1 cellular context compared by ENCODE assay signal in genomic region chr10:28722065-28722803, GRCh38.
TF ChIP-seq lines count a peak whose summit lies in the region.

No MANE protein-coding gene starts in this region.

TF ChIP-seq in HepG2, 621 proteins besides CTCF, POLR2A, EP300 and RAD21 (continued from another document and continues in another):
- TF ChIP-seq ZNF7 (CRISPR knock-in tag; IDR thresholded peaks at IDR 0.05): no peak
- TF ChIP-seq ZBTB2 (CRISPR knock-in tag; IDR thresholded peaks at IDR 0.05; ENCODE audit: low read depth): no peak
- no peak for TF ChIP-seq TIGD3 (CRISPR knock-in tag; IDR thresholded peaks at IDR 0.05; ENCODE audit: borderline replicate concordance)
- no peak for TF ChIP-seq MXD1 (CRISPR knock-in tag; IDR thresholded peaks at IDR 0.05)
- no peak for TF ChIP-seq SSRP1 (CRISPR knock-in tag; IDR thresholded peaks at IDR 0.05)
- TF ChIP-seq ZNF382 (CRISPR knock-in tag; IDR thresholded peaks at IDR 0.05; ENCODE audit: borderline replicate concordance): no peak
- TF ChIP-seq TCF7 (IDR thresholded peaks at IDR 0.05; ENCODE audit: low read depth): no peak
- 0 out of 2 replicates have a peak, but pooled peaks have one; percentile 34 for TF ChIP-seq ZMAT3 (CRISPR knock-in tag; conservative IDR thresholded peaks at IDR 0.05)
- no peak for TF ChIP-seq ZNF720 (CRISPR knock-in tag; IDR thresholded peaks at IDR 0.05)
- TF ChIP-seq ZNF792 (CRISPR knock-in tag; IDR thresholded peaks at IDR 0.05): no peak
- 0 out of 2 replicates have a peak, but pooled peaks have one; percentile 59 for TF ChIP-seq ZFP41 (CRISPR knock-in tag; IDR thresholded peaks at IDR 0.05; ENCODE audit: borderline replicate concordance)
- TF ChIP-seq ZNF337 (CRISPR knock-in tag; IDR thresholded peaks at IDR 0.05; ENCODE audit: borderline replicate concordance, low read depth): no peak
- no peak for TF ChIP-seq DBP (CRISPR knock-in tag; IDR thresholded peaks at IDR 0.05; ENCODE audit: not compliant biosample characterization)
- TF ChIP-seq ZNF3 (CRISPR knock-in tag; IDR thresholded peaks at IDR 0.05): no peak
- TF ChIP-seq LCORL (IDR thresholded peaks at IDR 0.05): no peak
- TF ChIP-seq LCORL (CRISPR knock-in tag; IDR thresholded peaks at IDR 0.05): 0 out of 2 replicates have a peak, but pooled peaks have one; percentile 43
- no peak for TF ChIP-seq ZBTB43 (CRISPR knock-in tag; conservative IDR thresholded peaks at IDR 0.05)
- TF ChIP-seq RARA (CRISPR knock-in tag; IDR thresholded peaks at IDR 0.05): no peak
- no peak for TF ChIP-seq ZNF121 (CRISPR knock-in tag; IDR thresholded peaks at IDR 0.05)
- no peak for TF ChIP-seq ZNF550 (CRISPR knock-in tag; IDR thresholded peaks at IDR 0.05; ENCODE audit: borderline replicate concordance)
- no peak for TF ChIP-seq LBX2 (CRISPR knock-in tag; IDR thresholded peaks at IDR 0.05; ENCODE audit: borderline replicate concordance)
- no peak for TF ChIP-seq ZNF891 (CRISPR knock-in tag; IDR thresholded peaks at IDR 0.05)
- no peak for TF ChIP-seq TEF (CRISPR knock-in tag; IDR thresholded peaks at IDR 0.05)
- TF ChIP-seq PRPF4 (IDR thresholded peaks at IDR 0.05; ENCODE audit: low read depth, low read length, poor library complexity, severe bottlenecking): no peak
- TF ChIP-seq ZNF44 (CRISPR knock-in tag; IDR thresholded peaks at IDR 0.05): no peak
- TF ChIP-seq IRF1 (CRISPR knock-in tag; IDR thresholded peaks at IDR 0.05; ENCODE audit: low read depth): no peak
- TF ChIP-seq ATAD3A (CRISPR knock-in tag; IDR thresholded peaks at IDR 0.05): no peak
- no peak for TF ChIP-seq ZNF879 (CRISPR knock-in tag; IDR thresholded peaks at IDR 0.05)
- no peak for TF ChIP-seq ATF4 (CRISPR knock-in tag; IDR thresholded peaks at IDR 0.05)
- TF ChIP-seq MYPOP (CRISPR knock-in tag; IDR thresholded peaks at IDR 0.05): no peak
- no peak for TF ChIP-seq ZBTB37 (CRISPR knock-in tag; IDR thresholded peaks at IDR 0.05)
- TF ChIP-seq POLR2G (IDR thresholded peaks at IDR 0.05; ENCODE audit: low read depth, low read length): peak; percentile 70
- TF ChIP-seq SNAI1 (CRISPR knock-in tag; IDR thresholded peaks at IDR 0.05; ENCODE audit: borderline replicate concordance): no peak
- TF ChIP-seq ZNF513 (CRISPR knock-in tag; conservative IDR thresholded peaks at IDR 0.05): no peak
- no peak for TF ChIP-seq TCF12 (IDR thresholded peaks at IDR 0.05)
- TF ChIP-seq TCF12 (CRISPR knock-in tag; IDR thresholded peaks at IDR 0.05): no peak
- TF ChIP-seq ZNF318 (CRISPR knock-in tag; IDR thresholded peaks at IDR 0.05): no peak
- TF ChIP-seq ZNF17 (CRISPR knock-in tag; IDR thresholded peaks at IDR 0.05): no peak
- TF ChIP-seq MTA3 (CRISPR knock-in tag; IDR thresholded peaks at IDR 0.05): no peak
